Comparison of ENCODE assay signal across 21 cellular contexts in genomic region chr2:204329532-204329931, GRCh38.
A peak's percentile ranks its signal among the peaks of the same experiment; 100 is the strongest.
DNase-seq lines count a peak whose midpoint lies in the region; ATAC-seq, FAIRE-seq and TF ChIP-seq lines count a peak whose summit lies in the region.
"Had no signal": no experiment of that assay in that cellular context is flagged by ENCODE, and none has a peak within 500 bp of the region (broad histone marks: within the 10 kb centered on the region; RNA-seq: fewer than 3 reads in every experiment).

No MANE protein-coding gene starts in this region.

- intact Hi-C loops in HepG2 (cut with micrococcal nuclease; ENCODE audit: unreplicated experiment) (loop anchor here (5.0 kb wide), 1 partner anchor 1368 kb away; no protein-coding TSS in a partner anchor), right lobe of liver (cut with DNase I) (no loop called here), IMR-90 (cut with micrococcal nuclease) (loop anchor here (5.0 to 10.0 kb wide), 5 partner anchors 138 to 1598 kb away; no protein-coding TSS in a partner anchor), body of pancreas (cut with DNase I) (loop anchor here (10.0 kb wide), 2 partner anchors 365 to 1355 kb away; partner anchors contain the start of gene NRP2)

- H3K36me3 ChIP-seq in HepG2 (replicated peaks in 1 of 2; ENCODE audit: control insufficient read depth in 1 of 2, insufficient read depth in 2 of 2, low read length in 2 of 2): no peaks in the 10 kb centered on the region
- no peaks in the 10 kb centered on the region for H3K36me3 ChIP-seq in right lobe of liver
- H3K36me3 ChIP-seq in IMR-90 (ENCODE audit: control insufficient read depth, insufficient read depth, low read length): no peaks in the 10 kb centered on the region
- H3K36me3 ChIP-seq in body of pancreas (replicated peaks in 1 of 2; ENCODE audit: insufficient read depth in 1 of 2, low read depth in 2 of 2): no peaks in the 10 kb centered on the region
- H3K36me3 ChIP-seq: BLaER1 had no signal

- H2BK15ac ChIP-seq in IMR-90 (ENCODE audit: low read depth, low read length): no peak overlapping the region

- H4K20me1 ChIP-seq in HepG2 (ENCODE audit: insufficient read depth, low read length) (no peaks in the 10 kb centered on the region), IMR-90 (ENCODE audit: insufficient read depth, low read length) (no peaks in the 10 kb centered on the region)
- H4K20me1 ChIP-seq: BLaER1 had no signal

- no peak overlapping the region for H2AK9ac ChIP-seq in IMR-90 (replicated peaks; ENCODE audit: low read depth, low read length, poor library complexity)

- no peak for FAIRE-seq in HepG2 (lab: Jason Lieb, UNC)
- FAIRE-seq: GM12891, GM18507 had no signal

- H3K27me3 ChIP-seq in HepG2 (ENCODE audit: control insufficient read depth in 1 of 2, insufficient read depth in 2 of 2, low read length in 2 of 2): no peaks in the 10 kb centered on the region
- no peaks in the 10 kb centered on the region for H3K27me3 ChIP-seq in right lobe of liver
- H3K27me3 ChIP-seq in IMR-90 (ENCODE audit: control insufficient read depth, insufficient read depth, low read length): no peaks in the 10 kb centered on the region
- no peaks in the 10 kb centered on the region for H3K27me3 ChIP-seq in body of pancreas
- H3K27me3 ChIP-seq: BLaER1 had no signal

- H3K18ac ChIP-seq in IMR-90 (ENCODE audit: low read depth, low read length): no peak overlapping the region

- no TSS peak for BruUV-seq in HepG2 (replicated peaks; lab: Mats Ljungman, UMichigan)
- BruUV-seq in IMR-90 (replicated peaks; lab: Mats Ljungman, UMichigan): no TSS peak

- no peaks in the 10 kb centered on the region for H3K79me2 ChIP-seq in HepG2 (ENCODE audit: insufficient read depth, low read length)

- no peak overlapping the region for H2BK5ac ChIP-seq in IMR-90 (ENCODE audit: low read depth, low read length, poor library complexity, severe bottlenecking)

- H4K5ac ChIP-seq in IMR-90 (ENCODE audit: low read depth, low read length): no peak overlapping the region

- no peak overlapping the region for H3K4ac ChIP-seq in IMR-90 (ENCODE audit: low read depth, low read length)

- in situ Hi-C loops in HepG2 (cut with HindIII; ENCODE audit: extremely low pct_ligation_motif_present, low pct_unique_long_range_greater_than_20kb): loop anchor here (5.0 to 25.0 kb wide), 3 partner anchors 363 to 1558 kb away; no protein-coding TSS in a partner anchor
- in situ Hi-C loops in IMR-90 (cut with MboI; ENCODE audit: low sequenced_read_pairs): loop anchor here (5.0 to 25.0 kb wide), 2 partner anchors 533 to 1348 kb away; no protein-coding TSS in a partner anchor

- H3K9ac ChIP-seq in HepG2 (ENCODE audit: insufficient read depth, low read depth, low read length) (no peak overlapping the region), IMR-90 (ENCODE audit: low read depth, low read length) (no peak overlapping the region)
- H3K9ac ChIP-seq: BLaER1 had no signal

- no peak overlapping the region for H3K56ac ChIP-seq in IMR-90 (ENCODE audit: extremely low read depth, insufficient read depth, low read length)

- no peak for TF ChIP-seq RAD21 in HepG2 (CRISPR knock-in tag; IDR thresholded peaks at IDR 0.05)
- TF ChIP-seq RAD21 in IMR-90 (IDR thresholded peaks at IDR 0.05; ENCODE audit: low read length): no peak

- H3K79me1 ChIP-seq in IMR-90 (ENCODE audit: low read depth in 1 of 2, low read length in 2 of 2): no peaks in the 10 kb centered on the region

- H3K9me3 ChIP-seq in HepG2 (ENCODE audit: low read length) (no peaks in the 10 kb centered on the region), right lobe of liver (no peaks in the 10 kb centered on the region), IMR-90 (ENCODE audit: control insufficient read depth, insufficient read depth, low read length) (no peaks in the 10 kb centered on the region), body of pancreas (no peaks in the 10 kb centered on the region)
- H3K9me3 ChIP-seq: BLaER1, Caco-2 had no signal

- H3K23ac ChIP-seq in IMR-90 (ENCODE audit: low read depth, low read length): no peak overlapping the region

- dilution Hi-C loops in IMR-90 (cut with HindIII; ENCODE audit: low sequenced_read_pairs, unreplicated experiment): no loop called here

- H2AFZ ChIP-seq in HepG2 (ENCODE audit: low read length): no peak overlapping the region
- no peak overlapping the region for H2AFZ ChIP-seq in IMR-90 (replicated peaks; ENCODE audit: low read length, poor library complexity)
- H2AFZ ChIP-seq: GM23338 had no signal

- peaks cover 7% of the 10 kb centered on the region; the same call in 1 of the 2 replicates for H3K9me1 ChIP-seq in IMR-90 (ENCODE audit: insufficient read depth, low read length)

- POLR2A ChIA-PET in HepG2 (lab: Yijun Ruan, JAX) (no interaction called here), IMR-90 (lab: Charles Lee; ENCODE audit: unreplicated experiment) (no interaction called here)

- TF ChIP-seq EP300 in HepG2 (IDR thresholded peaks at IDR 0.05; ENCODE audit: low read depth in 2 of 2, low read length in 2 of 2) (no peak), HepG2 (CRISPR knock-in tag; IDR thresholded peaks at IDR 0.05; ENCODE audit: borderline replicate concordance) (no peak)

- no peak overlapping the region for H2AK5ac ChIP-seq in IMR-90 (ENCODE audit: low read depth, low read length)

- H3K14ac ChIP-seq in IMR-90 (replicated peaks; ENCODE audit: low read depth, low read length): no peak overlapping the region

- TF ChIP-seq POLR2A in HepG2 (IDR thresholded peaks at IDR 0.05; ENCODE audit: insufficient read depth in 1 of 2, low read depth in 2 of 2, low read length in 2 of 2) (no peak), right lobe of liver (IDR thresholded peaks at IDR 0.05) (no peak), IMR-90 (IDR thresholded peaks at IDR 0.05; ENCODE audit: low read depth, low read length) (no peak), body of pancreas (IDR thresholded peaks at IDR 0.05) (no peak)

- ATAC-seq in HepG2: no peak
- no peak for ATAC-seq in right lobe of liver
- no peak for ATAC-seq in IMR-90 (ENCODE audit: low read depth)
- ATAC-seq in body of pancreas: no peak
- ATAC-seq: CD8-positive, alpha-beta T cell; GM23338; HCT116 had no signal

- H3K4me3 ChIP-seq in HepG2 (replicated peaks in 1 of 3; ENCODE audit: insufficient read depth in 1 of 3, low read depth in 2 of 3, low read length in 3 of 3) (no peak overlapping the region), right lobe of liver (no peak overlapping the region), IMR-90 (ENCODE audit: insufficient read depth, low read depth, low read length) (no peak overlapping the region), body of pancreas (no peak overlapping the region)
- H3K4me3 ChIP-seq: BLaER1, GM23338 had no signal

- H2BK120ac ChIP-seq in IMR-90 (ENCODE audit: low read depth, low read length): no peak overlapping the region

- H4K8ac ChIP-seq in IMR-90 (ENCODE audit: low read depth in 2 of 2, low read length in 2 of 2): no peak overlapping the region

- no peak overlapping the region for H2BK20ac ChIP-seq in IMR-90 (ENCODE audit: low read depth, low read length)

- TF ChIP-seq CTCF in HepG2 (CRISPR knock-in tag; IDR thresholded peaks at IDR 0.05): no peak
- no peak for TF ChIP-seq CTCF in right lobe of liver (IDR thresholded peaks at IDR 0.05)
- no peak for TF ChIP-seq CTCF in IMR-90 (conservative IDR thresholded peaks at IDR 0.05; ENCODE audit: low read depth, low read length)
- TF ChIP-seq CTCF in VCaP (conservative IDR thresholded peaks at IDR 0.05): no peak
- TF ChIP-seq CTCF in body of pancreas (IDR thresholded peaks at IDR 0.05): no peak

- H3K4me2 ChIP-seq in HepG2 (ENCODE audit: low read depth, low read length) (no peak overlapping the region), IMR-90 (ENCODE audit: low read depth, low read length) (no peak overlapping the region)
- H3K4me2 ChIP-seq: BLaER1, GM23338 had no signal

- CTCF ChIA-PET in HepG2 (lab: Yijun Ruan, JAX; ENCODE audit: low intra/inter-chr PET ratio, low total read pairs): no interaction called here
- CTCF ChIA-PET in IMR-90 (lab: Yijun Ruan, JAX): no interaction called here

- DNase-seq in HepG2 (ENCODE audit: low spot score) (no peak), right lobe of liver (no peak), IMR-90 (no peak), body of pancreas (no peak)
- no peak for DNase-seq in activated CD8-positive, alpha-beta memory T cell treated with anti-CD3 and anti-CD28 coated beads, Interleukin-2, amount 50 U/mL, for 48 hours
- no peak for DNase-seq in stimulated activated CD4-positive, alpha-beta T cell treated with anti-CD3 and anti-CD28 coated beads, Interleukin-12 subunit alpha, Interleukin-12 subunit beta, amount 100 ng/mL, for 4 hours
- DNase-seq: 8988T; Caco-2; CD4-positive, CD25-positive, alpha-beta regulatory T cell; CD8-positive, alpha-beta T cell; DMS53; DMS79 treated with DMSO at 0.1 percent for 48 hours; GF-D8; H9 had no signal

- no peak overlapping the region for H4K91ac ChIP-seq in IMR-90 (ENCODE audit: insufficient read depth, low read depth, low read length)

- H3K27ac ChIP-seq in HepG2 (ENCODE audit: extremely low read length, insufficient read depth, low read length) (no peak overlapping the region), right lobe of liver (no peak overlapping the region), IMR-90 (ENCODE audit: insufficient read depth, low read length) (no peak overlapping the region), VCaP (0 out of 2 replicates have a peak overlapping the region, but pooled peaks have one; percentile 10), body of pancreas (no peak overlapping the region)
- H3K27ac ChIP-seq: BLaER1, C4-2B had no signal

- H3K4me1 ChIP-seq in HepG2 (ENCODE audit: insufficient read depth, low read length) (no peaks in the 10 kb centered on the region), right lobe of liver (peaks cover 0 to 10% (median 0%) of the 10 kb centered on the region in 4 donors), IMR-90 (ENCODE audit: control insufficient read depth, insufficient read depth, low read length) (peaks cover 1% of the 10 kb centered on the region), body of pancreas (no peaks in the 10 kb centered on the region)
- H3K4me1 ChIP-seq: BLaER1 had no signal

- WGBS in HepG2 (ENCODE audit: low lambda C conversion rate): 27% methylated on average over 4 of the region's 4 CpGs
- 78% methylated on average over 4 of the region's 4 CpGs for WGBS in right lobe of liver (ENCODE audit: insufficient coverage, low coverage, low lambda C conversion rate, missing lambda C conversion rate)
- no CpG with 5 or more reads among the region's 4 CpGs for WGBS in IMR-90 (ENCODE audit: extremely low coverage in 2 of 2, insufficient read length in 1 of 2), 2 experiments
- 77 to 83% methylated on average over 4 of the region's 4 CpGs for WGBS in body of pancreas, 2 donors

TF ChIP-seq in IMR-90, 13 proteins besides CTCF, POLR2A, EP300 and RAD21:
- no peak for TF ChIP-seq BHLHE40 (IDR thresholded peaks at IDR 0.05; ENCODE audit: low read depth, low read length)
- peak; percentile 66 for TF ChIP-seq MAFK (IDR thresholded peaks at IDR 0.05; ENCODE audit: low read depth, low read length)

Comparison
In these comparisons a context has a peak if more than half of its experiments do, and no peak if none do; other contexts are left out.
1. intact Hi-C loops: an anchor here in HepG2 (5.0 kb wide), IMR-90 (5.0 to 10.0 kb wide) and body of pancreas (10.0 kb wide); none called in right lobe of liver.